In the genomic region with DNA sequence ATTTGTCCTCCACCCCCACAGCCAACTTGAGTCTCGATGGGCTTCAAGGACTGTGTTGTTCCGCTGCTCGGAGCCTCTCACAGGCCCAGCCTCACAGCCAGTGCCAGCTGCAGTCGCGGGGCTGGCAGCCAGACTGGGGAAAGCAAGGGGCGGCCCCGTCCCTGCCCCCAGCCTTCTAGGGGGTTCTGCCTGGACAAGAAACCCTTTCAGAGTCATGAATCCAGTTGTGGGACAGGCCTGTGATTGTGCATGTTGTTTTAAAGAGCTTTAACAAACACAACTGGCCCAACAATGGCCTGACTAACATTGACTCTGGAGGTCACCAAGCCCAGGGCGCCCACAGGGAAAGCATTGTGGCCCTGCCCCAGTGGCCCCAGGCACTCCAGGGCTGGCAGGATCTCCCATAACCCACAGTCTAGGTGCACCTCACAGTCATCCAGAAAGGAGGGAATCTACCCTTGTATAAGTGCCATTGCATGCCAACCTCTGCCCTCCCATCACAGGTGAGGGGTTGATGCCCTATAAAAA, we compare ENCODE assay signal across 1 cellular context.
TF ChIP-seq lines count a peak whose summit lies in the region.

No MANE protein-coding gene starts in this region.

TF ChIP-seq in HepG2, 621 proteins besides CTCF, POLR2A, EP300 and RAD21 (continues in another document):
- no peak for TF ChIP-seq BCLAF1 (IDR thresholded peaks at IDR 0.05)
- TF ChIP-seq ZNF543 (CRISPR knock-in tag; IDR thresholded peaks at IDR 0.05) = peak; percentile 45; the same call in 1 of the 2 replicates
- TF ChIP-seq HMG20A (CRISPR knock-in tag; IDR thresholded peaks at IDR 0.05; ENCODE audit: borderline replicate concordance) = 0 out of 2 replicates have a peak, but pooled peaks have one; percentile 9
- TF ChIP-seq SOX13 (IDR thresholded peaks at IDR 0.05) = no peak
- peak in 1 of 2 experiments; percentile 82; a peak in 2 of 4 replicates for TF ChIP-seq SOX13 (CRISPR knock-in tag; conservative IDR thresholded peaks at IDR 0.05 in 1 of 2, IDR thresholded peaks at IDR 0.05 in 1 of 2)
- peak; percentile 62; the same call in 1 of the 2 replicates for TF ChIP-seq SOX5 (CRISPR knock-in tag; IDR thresholded peaks at IDR 0.05; ENCODE audit: borderline replicate concordance)
- peak; percentile 16; the same call in 1 of the 2 replicates for TF ChIP-seq ZBTB38 (CRISPR knock-in tag; IDR thresholded peaks at IDR 0.05)
- TF ChIP-seq HNRNPLL (IDR thresholded peaks at IDR 0.05; ENCODE audit: low read depth, low read length, poor library complexity, severe bottlenecking) = peak; percentile 45
- TF ChIP-seq, protein P1, sequence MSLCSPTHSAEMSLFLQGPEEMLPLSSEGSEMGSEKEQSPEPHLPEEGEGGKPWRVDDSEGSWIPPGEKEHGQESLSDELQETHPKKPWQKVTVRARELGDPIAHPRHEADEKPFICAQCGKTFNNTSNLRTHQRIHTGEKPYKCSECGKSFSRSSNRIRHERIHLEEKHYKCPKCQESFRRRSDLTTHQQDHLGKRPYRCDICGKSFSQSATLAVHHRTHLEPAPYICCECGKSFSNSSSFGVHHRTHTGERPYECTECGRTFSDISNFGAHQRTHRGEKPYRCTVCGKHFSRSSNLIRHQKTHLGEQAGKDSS (CRISPR knock-in tag; IDR thresholded peaks at IDR 0.05; ENCODE audit: borderline replicate concordance, low read depth) = 0 out of 2 replicates have a peak, but pooled peaks have one; percentile 16
- peak; percentile 72; the same call in 1 of the 2 replicates for TF ChIP-seq ZNF646 (CRISPR knock-in tag; IDR thresholded peaks at IDR 0.05)
- no peak for TF ChIP-seq ZC3H13 (CRISPR knock-in tag; IDR thresholded peaks at IDR 0.05)
- TF ChIP-seq AHDC1 (CRISPR knock-in tag; IDR thresholded peaks at IDR 0.05; ENCODE audit: borderline replicate concordance) = 0 out of 2 replicates have a peak, but pooled peaks have one; percentile 46
- TF ChIP-seq JUN (CRISPR knock-in tag; IDR thresholded peaks at IDR 0.05) = peak; percentile 72
- TF ChIP-seq, protein P2, sequence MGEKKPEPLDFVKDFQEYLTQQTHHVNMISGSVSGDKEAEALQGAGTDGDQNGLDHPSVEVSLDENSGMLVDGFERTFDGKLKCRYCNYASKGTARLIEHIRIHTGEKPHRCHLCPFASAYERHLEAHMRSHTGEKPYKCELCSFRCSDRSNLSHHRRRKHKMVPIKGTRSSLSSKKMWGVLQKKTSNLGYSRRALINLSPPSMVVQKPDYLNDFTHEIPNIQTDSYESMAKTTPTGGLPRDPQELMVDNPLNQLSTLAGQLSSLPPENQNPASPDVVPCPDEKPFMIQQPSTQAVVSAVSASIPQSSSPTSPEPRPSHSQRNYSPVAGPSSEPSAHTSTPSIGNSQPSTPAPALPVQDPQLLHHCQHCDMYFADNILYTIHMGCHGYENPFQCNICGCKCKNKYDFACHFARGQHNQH (CRISPR knock-in tag; IDR thresholded peaks at IDR 0.05) = peak; percentile 1; the same call in 1 of the 2 replicates
- 0 out of 2 replicates have a peak, but pooled peaks have one; percentile 14 for TF ChIP-seq ARNTL (CRISPR knock-in tag; IDR thresholded peaks at IDR 0.05)
- peak; percentile 36; the same call in 1 of the 2 replicates for TF ChIP-seq RBFOX2 (IDR thresholded peaks at IDR 0.05; ENCODE audit: low read depth, low read length)
- TF ChIP-seq ZNF687 (CRISPR knock-in tag; IDR thresholded peaks at IDR 0.05) = peak; percentile 33; the same call in 1 of the 2 replicates
- 0 out of 2 replicates have a peak, but pooled peaks have one; percentile 56 for TF ChIP-seq ZNF556 (CRISPR knock-in tag; IDR thresholded peaks at IDR 0.05; ENCODE audit: borderline replicate concordance)
- 0 out of 2 replicates have a peak, but pooled peaks have one; percentile 35 for TF ChIP-seq RARA (CRISPR knock-in tag; IDR thresholded peaks at IDR 0.05)
- TF ChIP-seq KAT2B (IDR thresholded peaks at IDR 0.05; ENCODE audit: borderline replicate concordance, low read depth, low read length) = no peak
- no peak for TF ChIP-seq SRSF1 (optimal IDR thresholded peaks at IDR 0.05; ENCODE audit: low read depth, low read length)
- 0 out of 2 replicates have a peak, but pooled peaks have one; percentile 1 for TF ChIP-seq ZFY (CRISPR knock-in tag; IDR thresholded peaks at IDR 0.05)
- TF ChIP-seq PCBP1 (IDR thresholded peaks at IDR 0.05; ENCODE audit: borderline replicate concordance, low read depth, low read length) = no peak
- peak; percentile 9; the same call in 1 of the 2 replicates for TF ChIP-seq REPIN1 (CRISPR knock-in tag; IDR thresholded peaks at IDR 0.05; ENCODE audit: borderline replicate concordance, low read depth)
- no peak for TF ChIP-seq PAX8 (CRISPR knock-in tag; IDR thresholded peaks at IDR 0.05; ENCODE audit: borderline replicate concordance)
- peak; percentile 93 for TF ChIP-seq HNRNPL (IDR thresholded peaks at IDR 0.05; ENCODE audit: low read depth, low read length)
